Comparison of ENCODE assay signal across 1 cellular context in the genomic region with DNA sequence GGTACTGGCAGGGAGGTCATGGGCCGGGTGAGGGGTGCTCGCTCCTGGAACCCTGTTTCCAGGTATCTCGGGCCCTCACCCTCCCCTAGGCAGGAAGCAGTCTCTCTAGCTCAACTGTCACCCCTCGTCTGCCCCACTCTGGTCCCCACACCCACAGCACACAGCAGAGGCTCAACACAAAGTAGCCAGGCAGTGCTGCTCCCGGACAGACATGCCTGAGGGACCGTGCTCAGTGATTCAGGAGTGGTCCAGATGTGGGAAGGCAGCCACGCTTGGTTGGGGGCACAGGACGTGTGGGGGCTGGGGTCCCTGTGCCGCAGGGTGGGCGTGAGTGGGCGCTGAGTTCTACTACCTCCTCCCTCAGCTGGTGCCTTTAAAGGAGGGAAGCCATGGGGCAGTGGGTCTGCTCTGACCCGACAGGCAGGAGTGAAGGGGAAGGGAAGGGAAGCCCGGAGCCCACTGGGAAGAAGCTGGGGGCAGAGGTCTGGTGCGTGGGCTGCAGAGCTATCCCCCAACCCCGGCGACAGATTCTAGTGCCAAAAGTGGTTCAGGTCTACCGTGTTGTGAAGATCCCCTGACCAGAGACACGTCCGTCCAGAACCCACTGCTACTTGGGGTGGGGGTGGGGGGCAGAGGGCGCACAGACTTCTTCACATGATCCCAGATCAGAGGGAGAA.
TF ChIP-seq lines count a peak whose summit lies in the region.

No MANE protein-coding gene starts in this region.

TF ChIP-seq in SK-N-SH, 30 proteins besides CTCF, POLR2A, EP300 and RAD21 (continued from another document):
- TF ChIP-seq, protein P1, sequence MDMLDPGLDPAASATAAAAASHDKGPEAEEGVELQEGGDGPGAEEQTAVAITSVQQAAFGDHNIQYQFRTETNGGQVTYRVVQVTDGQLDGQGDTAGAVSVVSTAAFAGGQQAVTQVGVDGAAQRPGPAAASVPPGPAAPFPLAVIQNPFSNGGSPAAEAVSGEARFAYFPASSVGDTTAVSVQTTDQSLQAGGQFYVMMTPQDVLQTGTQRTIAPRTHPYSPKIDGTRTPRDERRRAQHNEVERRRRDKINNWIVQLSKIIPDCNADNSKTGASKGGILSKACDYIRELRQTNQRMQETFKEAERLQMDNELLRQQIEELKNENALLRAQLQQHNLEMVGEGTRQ (IDR thresholded peaks at IDR 0.05; ENCODE audit: borderline replicate concordance, low read depth, low read length), result no peak
- TF ChIP-seq SMC3 (IDR thresholded peaks at IDR 0.05; ENCODE audit: low read depth, low read length) (no peak), TAF1 (IDR thresholded peaks at IDR 0.05; ENCODE audit: borderline replicate concordance, low read depth, low read length) (no peak)
TF ChIP-seq in SK-N-SH: peak in this region for 0.
